15 cellular contexts compared by ENCODE assay signal in genomic region chr2:109063326-109063670, GRCh38.
A peak's percentile ranks its signal among the peaks of the same experiment; 100 is the strongest.
DNase-seq lines count a peak whose midpoint lies in the region; ATAC-seq and TF ChIP-seq lines count a peak whose summit lies in the region.
"Had no signal": no experiment of that assay in that cellular context is flagged by ENCODE, and none has a peak within 500 bp of the region (broad histone marks: within the 10 kb centered on the region; RNA-seq: fewer than 3 reads in every experiment).

No MANE protein-coding gene starts in this region.

- H3K9me3 ChIP-seq in BE2C (no peaks in the 10 kb centered on the region), smooth muscle cell (replicated peaks; ENCODE audit: low read depth) (no peaks in the 10 kb centered on the region)
- H3K9me3 ChIP-seq: breast epithelium, Peyer's patch had no signal

- H3K36me3 ChIP-seq in BE2C (no peaks in the 10 kb centered on the region), smooth muscle cell (ENCODE audit: low read depth) (no peaks in the 10 kb centered on the region)
- H3K36me3 ChIP-seq: breast epithelium, Peyer's patch had no signal

- no peak overlapping the region for H3K4me3 ChIP-seq in BE2C (ENCODE audit: low read depth, low read length)
- H3K4me3 ChIP-seq in smooth muscle cell: no peak overlapping the region
- H3K4me3 ChIP-seq: breast epithelium, Peyer's patch had no signal

- no peaks in the 10 kb centered on the region for H3K79me2 ChIP-seq in smooth muscle cell (ENCODE audit: low read depth)

- no peak overlapping the region for H3K27ac ChIP-seq in smooth muscle cell (ENCODE audit: low read depth)
- H3K27ac ChIP-seq: breast epithelium had no signal

- H3K9ac ChIP-seq in smooth muscle cell (ENCODE audit: low read depth): no peak overlapping the region

- 84% methylated on average over 12 of the region's 12 CpGs for WGBS in smooth muscle cell (ENCODE audit: low lambda C conversion rate)

- peak; percentile 12 for DNase-seq in BE2C
- peak; percentile 37 for DNase-seq in DMS79 (lab: John Stamatoyannopoulos, UW)
- DNase-seq in NCI-H2196 treated with DMSO at 0.1 percent for 48 hours (lab: John Stamatoyannopoulos, UW; ENCODE audit: unreplicated experiment): peak; percentile 36
- peak; percentile 78 for DNase-seq in left kidney (ENCODE audit: low read depth, low spot score)
- no peak for DNase-seq in smooth muscle cell (lab: John Stamatoyannopoulos, UW; ENCODE audit: unreplicated experiment)
- DNase-seq in NOMO-1 treated with DMSO at 0.1 percent for 48 hours (lab: John Stamatoyannopoulos, UW; ENCODE audit: unreplicated experiment): no peak
- DNase-seq in hippocampal formation (lab: John Stamatoyannopoulos, UW): no peak
- DNase-seq: activated naive CD4-positive, alpha-beta T cell treated with anti-CD3 and anti-CD28 coated beads, Interleukin-2, amount 50 U/mL, for 16 hours; effector CD8-positive, alpha-beta T cell; GF-D8; Kasumi-1; NCI-H226 had no signal

- H3K27me3 ChIP-seq in BE2C (no peaks in the 10 kb centered on the region), smooth muscle cell (ENCODE audit: low read depth) (peaks cover 3% of the 10 kb centered on the region)
- H3K27me3 ChIP-seq: Peyer's patch had no signal

- ATAC-seq in HG03039 (IDR thresholded peaks at IDR 0.05; ENCODE audit: unreplicated experiment): no peak

- no peaks in the 10 kb centered on the region for H4K20me1 ChIP-seq in smooth muscle cell (ENCODE audit: low read depth)

- no peak overlapping the region for H3K4me2 ChIP-seq in smooth muscle cell

- no peak overlapping the region for H2AFZ ChIP-seq in smooth muscle cell (ENCODE audit: low read depth)

- H3K4me1 ChIP-seq in BE2C (no peaks in the 10 kb centered on the region), smooth muscle cell (ENCODE audit: low read depth) (peaks cover 7% of the 10 kb centered on the region)
- H3K4me1 ChIP-seq: breast epithelium had no signal

- no peaks in the 10 kb centered on the region for H3F3A ChIP-seq in smooth muscle cell (ENCODE audit: low read depth)

- no peak for TF ChIP-seq CTCF in BE2C (IDR thresholded peaks at IDR 0.05; ENCODE audit: low read depth, low read length)
- no peak for TF ChIP-seq CTCF in smooth muscle cell (IDR thresholded peaks at IDR 0.05; ENCODE audit: borderline replicate concordance, insufficient read depth, poor library complexity, severe bottlenecking)

Comparison
In these comparisons a context has a peak if more than half of its experiments do, and no peak if none do; other contexts are left out.
1. DNase-seq: peak in BE2C (single experiment), DMS79 (single experiment), NCI-H2196 treated with DMSO at 0.1 percent for 48 hours (single experiment) and left kidney (single experiment); none in smooth muscle cell (single experiment), NOMO-1 treated with DMSO at 0.1 percent for 48 hours (single experiment) and hippocampal formation (0 of 2).